In the genomic region with DNA sequence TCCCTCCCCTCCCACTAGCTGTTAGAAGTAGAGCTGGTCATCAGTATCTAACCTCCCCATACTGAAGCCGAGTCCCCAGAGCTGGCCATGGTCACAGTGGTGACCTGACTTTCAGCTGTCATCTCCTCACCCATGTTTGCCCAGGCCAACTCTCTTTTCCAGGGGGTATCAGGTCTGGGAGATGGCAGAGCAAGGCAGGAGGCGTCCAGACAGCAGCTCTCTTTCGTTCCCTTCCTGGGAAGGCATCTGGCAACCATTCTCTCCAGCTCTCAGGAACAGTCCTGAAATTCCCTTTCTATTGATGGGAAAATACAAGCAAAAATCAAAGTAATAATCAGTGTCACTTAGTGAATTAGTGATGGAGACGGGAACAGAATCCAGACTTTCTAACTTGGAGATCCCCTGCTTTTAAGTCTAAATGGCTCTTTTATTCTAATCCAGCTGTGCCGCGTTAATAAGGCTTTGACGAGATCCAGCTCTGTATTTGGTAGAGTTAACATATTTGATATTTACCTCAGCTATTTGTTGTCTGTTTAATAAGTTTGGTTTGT, we compare ENCODE assay signal across 27 cellular contexts.
"Had no signal": no experiment of that assay in that cellular context is flagged by ENCODE, and none has a peak within 500 bp of the region (broad histone marks: within the 10 kb centered on the region; RNA-seq: fewer than 3 reads in every experiment).

No MANE protein-coding gene starts in this region.

- H3K4me3 ChIP-seq: adrenal gland, body of pancreas, cardiac muscle cell, colonic mucosa, gastroesophageal sphincter, left lung, lower lobe of right lung, psoas muscle, right atrium auricular region, spleen, testis, transverse colon had no signal

- DNase-seq: activated B cell treated with CpG ODN at 0.5 μM for 24 hours; activated naive CD4-positive, alpha-beta T cell treated with Interleukin-2 at 50 U/mL for 16 hours; activated naive CD8-positive, alpha-beta T cell treated with anti-CD3 and anti-CD28 coated beads for 36 hours; activated T-cell treated with anti-CD3 and anti-CD28 coated beads for 4 hours; activated T-cell treated with anti-CD3 and anti-CD28 coated beads, Interleukin-2, amount 50 U/mL, for 72 hours; aorta; body of pancreas; cerebellar nuclear complex; colonic mucosa; effector memory CD8-positive, alpha-beta T cell; erythroblast; left lung; lower lobe of right lung; naive B cell; nucleus accumbens; psoas muscle; spleen; stimulated activated naive CD4-positive, alpha-beta T cell treated with Interleukin-2 at 50 U/mL for 16 hours; T-cell; testis; transverse colon had no signal

- H3K36me3 ChIP-seq: adrenal gland, cardiac muscle cell, colonic mucosa, gastroesophageal sphincter, left lung, lower lobe of right lung, right atrium auricular region, spleen, transverse colon had no signal

- ATAC-seq: activated T-cell treated with anti-CD3 and anti-CD28 coated beads, Interleukin-2, amount 50 U/mL, for 72 hours; body of pancreas; effector memory CD8-positive, alpha-beta T cell; gastroesophageal sphincter; left lung; lower lobe of right lung; psoas muscle; T-cell had no signal

- H3K4me1 ChIP-seq: adrenal gland, body of pancreas, colonic mucosa, gastroesophageal sphincter, left lung, lower lobe of right lung, parathyroid adenoma, psoas muscle, right atrium auricular region, spleen, testis, transverse colon had no signal

- H3K9ac ChIP-seq: parathyroid adenoma had no signal

- H2AFZ ChIP-seq: parathyroid adenoma had no signal

- FAIRE-seq: urothelium cell line had no signal

- H3K27ac ChIP-seq: adrenal gland, body of pancreas, cardiac muscle cell, colonic mucosa, gastroesophageal sphincter, left lung, lower lobe of right lung, parathyroid adenoma, psoas muscle, right atrium auricular region, spleen, testis, transverse colon had no signal

- H3K27me3 ChIP-seq: adrenal gland, body of pancreas, cardiac muscle cell, colonic mucosa, gastroesophageal sphincter, left lung, right atrium auricular region, testis, transverse colon had no signal

- H3K9me3 ChIP-seq: adrenal gland, body of pancreas, colonic mucosa, gastroesophageal sphincter, left lung, lower lobe of right lung, psoas muscle, right atrium auricular region, spleen, testis, transverse colon had no signal
